ENCODE assay signal across 10 cellular contexts in the genomic region with DNA sequence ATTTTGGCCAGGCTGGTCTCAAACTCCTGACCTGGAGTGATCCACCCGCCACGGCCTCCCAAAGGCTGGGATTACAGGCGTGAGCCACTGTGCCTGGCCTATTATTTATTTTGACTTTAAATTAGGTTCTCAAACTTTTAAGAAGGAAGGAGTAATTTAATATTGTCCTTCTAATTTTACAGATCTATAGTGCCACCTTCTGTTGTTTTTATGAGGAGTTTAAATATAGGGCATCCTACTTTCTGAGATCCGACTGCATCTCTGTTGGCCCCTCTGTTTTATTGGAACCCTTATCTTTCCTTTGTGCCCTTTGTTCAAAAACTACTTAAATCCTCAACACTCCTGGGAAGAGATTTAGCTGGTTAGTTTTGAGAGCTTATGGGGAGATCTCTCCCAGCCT. TPM values are rescaled to one million over a fixed set of nuclear protein-coding genes. Genes with fewer than 3 reads are reported as not detected.
DNase-seq lines count a peak whose midpoint lies in the region; ATAC-seq and TF ChIP-seq lines count a peak whose summit lies in the region.
"Had no signal": no experiment of that assay in that cellular context is flagged by ENCODE, and none has a peak within 500 bp of the region (broad histone marks: within the 10 kb centered on the region; RNA-seq: fewer than 3 reads in every experiment).

No MANE protein-coding gene starts in this region.

- H3K4me1 ChIP-seq in GM23248 (ENCODE audit: insufficient read depth) = no peaks in the 10 kb centered on the region

- no peaks in the 10 kb centered on the region for H3K36me3 ChIP-seq in GM23248 (ENCODE audit: low read depth)

- no peaks in the 10 kb centered on the region for H3K27me3 ChIP-seq in GM23248 (replicated peaks; ENCODE audit: insufficient read depth)

- no peak overlapping the region for H3K27ac ChIP-seq in GM23248

- H3K4me2 ChIP-seq in GM23248 (ENCODE audit: unreplicated experiment) = no peak overlapping the region

- ATAC-seq in SK-N-SH treated with all-trans-retinoic acid at 6 μM for 48 hours (peak; percentile 78), HG03520 (IDR thresholded peaks at IDR 0.05; ENCODE audit: unreplicated experiment) (no peak), GM19023 (IDR thresholded peaks at IDR 0.05; ENCODE audit: unreplicated experiment) (no peak), HG02588 (IDR thresholded peaks at IDR 0.05; ENCODE audit: unreplicated experiment) (no peak)
- ATAC-seq: stimulated activated naive B cell treated with anti-CD40 and anti-IgM and Interleukin-4, amounts not matched to agents 10 μg/mL and 1 μg/mL and 100 μg/mL, for 72 hours had no signal

- in situ Hi-C loops in GM23248 (cut with MboI) = no loop called here

- no peak overlapping the region for H3K9ac ChIP-seq in GM23248

- H3K79me2 ChIP-seq in GM23248 (ENCODE audit: insufficient read depth) = no peaks in the 10 kb centered on the region

- no peaks in the 10 kb centered on the region for H3K9me3 ChIP-seq in GM23248 (ENCODE audit: low read depth)

- no peak overlapping the region for H2AFZ ChIP-seq in GM23248

- no peaks in the 10 kb centered on the region for H3F3A ChIP-seq in GM23248 (ENCODE audit: insufficient read depth)

- H4K20me1 ChIP-seq in GM23248 (ENCODE audit: insufficient read depth) = no peaks in the 10 kb centered on the region

- 15 to 18% methylated on average over 4 of the region's 4 CpGs for WGBS in GM23248 (ENCODE audit: low coverage in 1 of 2, low lambda C conversion rate in 2 of 2, missing lambda C conversion rate in 2 of 2), 2 experiments

- peak; percentile 20 for DNase-seq in AG20443 (ENCODE audit: low spot score)
- peak; percentile 40 for DNase-seq in GM23248
- DNase-seq in hepatic stellate cell (ENCODE audit: low spot score) = peak; percentile 21
- no peak for DNase-seq in COR-L47 (lab: John Stamatoyannopoulos, UW)
- DNase-seq: NCI-H2227 treated with DMSO at 0.1 percent for 48 hours; stimulated activated naive B cell treated with anti-CD40 and anti-IgM and Interleukin-4, amounts not matched to agents 10 μg/mL and 1 μg/mL and 100 μg/mL, for 72 hours had no signal

- no peak overlapping the region for H3K4me3 ChIP-seq in GM23248

- no peaks in the 10 kb centered on the region for H3K9me2 ChIP-seq in GM23248 (ENCODE audit: insufficient read depth)

TF ChIP-seq in SK-N-SH treated with all-trans-retinoic acid at 6 μM for 48 hours, 23 proteins besides CTCF, POLR2A, EP300 and RAD21:
- TF ChIP-seq, protein P1, sequence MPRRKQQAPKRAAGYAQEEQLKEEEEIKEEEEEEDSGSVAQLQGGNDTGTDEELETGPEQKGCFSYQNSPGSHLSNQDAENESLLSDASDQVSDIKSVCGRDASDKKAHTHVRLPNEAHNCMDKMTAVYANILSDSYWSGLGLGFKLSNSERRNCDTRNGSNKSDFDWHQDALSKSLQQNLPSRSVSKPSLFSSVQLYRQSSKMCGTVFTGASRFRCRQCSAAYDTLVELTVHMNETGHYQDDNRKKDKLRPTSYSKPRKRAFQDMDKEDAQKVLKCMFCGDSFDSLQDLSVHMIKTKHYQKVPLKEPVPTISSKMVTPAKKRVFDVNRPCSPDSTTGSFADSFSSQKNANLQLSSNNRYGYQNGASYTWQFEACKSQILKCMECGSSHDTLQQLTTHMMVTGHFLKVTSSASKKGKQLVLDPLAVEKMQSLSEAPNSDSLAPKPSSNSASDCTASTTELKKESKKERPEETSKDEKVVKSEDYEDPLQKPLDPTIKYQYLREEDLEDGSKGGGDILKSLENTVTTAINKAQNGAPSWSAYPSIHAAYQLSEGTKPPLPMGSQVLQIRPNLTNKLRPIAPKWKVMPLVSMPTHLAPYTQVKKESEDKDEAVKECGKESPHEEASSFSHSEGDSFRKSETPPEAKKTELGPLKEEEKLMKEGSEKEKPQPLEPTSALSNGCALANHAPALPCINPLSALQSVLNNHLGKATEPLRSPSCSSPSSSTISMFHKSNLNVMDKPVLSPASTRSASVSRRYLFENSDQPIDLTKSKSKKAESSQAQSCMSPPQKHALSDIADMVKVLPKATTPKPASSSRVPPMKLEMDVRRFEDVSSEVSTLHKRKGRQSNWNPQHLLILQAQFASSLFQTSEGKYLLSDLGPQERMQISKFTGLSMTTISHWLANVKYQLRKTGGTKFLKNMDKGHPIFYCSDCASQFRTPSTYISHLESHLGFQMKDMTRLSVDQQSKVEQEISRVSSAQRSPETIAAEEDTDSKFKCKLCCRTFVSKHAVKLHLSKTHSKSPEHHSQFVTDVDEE (CRISPR knock-in tag; IDR thresholded peaks at IDR 0.05) = no peak
- TF ChIP-seq, protein P2, sequence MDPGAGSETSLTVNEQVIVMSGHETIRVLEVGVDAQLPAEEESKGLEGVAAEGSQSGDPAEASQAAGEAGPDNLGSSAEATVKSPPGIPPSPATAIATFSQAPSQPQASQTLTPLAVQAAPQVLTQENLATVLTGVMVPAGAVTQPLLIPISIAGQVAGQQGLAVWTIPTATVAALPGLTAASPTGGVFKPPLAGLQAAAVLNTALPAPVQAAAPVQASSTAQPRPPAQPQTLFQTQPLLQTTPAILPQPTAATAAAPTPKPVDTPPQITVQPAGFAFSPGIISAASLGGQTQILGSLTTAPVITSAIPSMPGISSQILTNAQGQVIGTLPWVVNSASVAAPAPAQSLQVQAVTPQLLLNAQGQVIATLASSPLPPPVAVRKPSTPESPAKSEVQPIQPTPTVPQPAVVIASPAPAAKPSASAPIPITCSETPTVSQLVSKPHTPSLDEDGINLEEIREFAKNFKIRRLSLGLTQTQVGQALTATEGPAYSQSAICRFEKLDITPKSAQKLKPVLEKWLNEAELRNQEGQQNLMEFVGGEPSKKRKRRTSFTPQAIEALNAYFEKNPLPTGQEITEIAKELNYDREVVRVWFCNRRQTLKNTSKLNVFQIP (CRISPR knock-in tag; IDR thresholded peaks at IDR 0.05; ENCODE audit: borderline replicate concordance, low read depth) = no peak
- TF ChIP-seq TCF4 (CRISPR knock-in tag; IDR thresholded peaks at IDR 0.05; ENCODE audit: borderline replicate concordance) (no peak), GLIS3 (CRISPR knock-in tag; IDR thresholded peaks at IDR 0.05) (no peak), CSDC2 (CRISPR knock-in tag; IDR thresholded peaks at IDR 0.05) (no peak), ISL1 (CRISPR knock-in tag; IDR thresholded peaks at IDR 0.05) (no peak), ZFP30 (CRISPR knock-in tag; IDR thresholded peaks at IDR 0.05) (no peak), ESRRG (CRISPR knock-in tag; IDR thresholded peaks at IDR 0.05) (no peak)

RNA-seq across cellular contexts. Expression of gene ZMYM5, which starts 25.4 kb away (rescaled TPM):
- 7.3 and 12.4 TPM in 2 replicates for total RNA-seq in GM23248 (2014; rRNA removed; shearing (Covaris generic))
- polyA plus RNA-seq in GM23248 (2016; fragmentation: Nextera tagmentation; extraction: Ambion mirVana) = 16.4 and 16.9 TPM in 2 replicates
